2 cellular contexts compared by ENCODE assay signal in genomic region chr11:117072517-117073218, GRCh38.
TF ChIP-seq lines count a peak whose summit lies in the region.

No MANE protein-coding gene starts in this region.

TF ChIP-seq in GM12878, 131 proteins besides CTCF, POLR2A, EP300 and RAD21 (continued from another document):
- peak; percentile 47 to 59; a peak in 3 of 4 replicates for TF ChIP-seq IKZF2 (IDR thresholded peaks at IDR 0.05)

TF ChIP-seq in HepG2, 621 proteins besides CTCF, POLR2A, EP300 and RAD21 (continued from another document and continues in another):
- peak; percentile 73 for TF ChIP-seq PITX1 (CRISPR knock-in tag; IDR thresholded peaks at IDR 0.05)
- no peak for TF ChIP-seq ZNF550 (CRISPR knock-in tag; IDR thresholded peaks at IDR 0.05; ENCODE audit: borderline replicate concordance)
- peak; percentile 22; the same call in 1 of the 2 replicates for TF ChIP-seq SIX1 (CRISPR knock-in tag; IDR thresholded peaks at IDR 0.05; ENCODE audit: borderline replicate concordance)
- no peak for TF ChIP-seq KDM2A (CRISPR knock-in tag; IDR thresholded peaks at IDR 0.05; ENCODE audit: borderline replicate concordance, low read depth)
- TF ChIP-seq, protein P1, sequence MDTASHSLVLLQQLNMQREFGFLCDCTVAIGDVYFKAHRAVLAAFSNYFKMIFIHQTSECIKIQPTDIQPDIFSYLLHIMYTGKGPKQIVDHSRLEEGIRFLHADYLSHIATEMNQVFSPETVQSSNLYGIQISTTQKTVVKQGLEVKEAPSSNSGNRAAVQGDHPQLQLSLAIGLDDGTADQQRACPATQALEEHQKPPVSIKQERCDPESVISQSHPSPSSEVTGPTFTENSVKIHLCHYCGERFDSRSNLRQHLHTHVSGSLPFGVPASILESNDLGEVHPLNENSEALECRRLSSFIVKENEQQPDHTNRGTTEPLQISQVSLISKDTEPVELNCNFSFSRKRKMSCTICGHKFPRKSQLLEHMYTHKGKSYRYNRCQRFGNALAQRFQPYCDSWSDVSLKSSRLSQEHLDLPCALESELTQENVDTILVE (CRISPR knock-in tag; IDR thresholded peaks at IDR 0.05): peak; percentile 69; the same call in 1 of the 2 replicates
- no peak for TF ChIP-seq HNRNPK (IDR thresholded peaks at IDR 0.05; ENCODE audit: low read depth, low read length, poor library complexity, severe bottlenecking)
- peak; percentile 84; the same call in 1 of the 2 replicates for TF ChIP-seq GFI1 (CRISPR knock-in tag; IDR thresholded peaks at IDR 0.05; ENCODE audit: borderline replicate concordance)
- TF ChIP-seq ZNF318 (CRISPR knock-in tag; IDR thresholded peaks at IDR 0.05): no peak
- no peak for TF ChIP-seq FOXP1 (IDR thresholded peaks at IDR 0.05)
- TF ChIP-seq FOXP1 (CRISPR knock-in tag; IDR thresholded peaks at IDR 0.05): peak; percentile 79
- TF ChIP-seq SALL1 (CRISPR knock-in tag; IDR thresholded peaks at IDR 0.05): peak; percentile 46; the same call in 1 of the 2 replicates
- peak; percentile 100 for TF ChIP-seq FOSL2 (CRISPR knock-in tag; IDR thresholded peaks at IDR 0.05)
- TF ChIP-seq KLF16 (CRISPR knock-in tag; IDR thresholded peaks at IDR 0.05): 0 out of 4 replicates have a peak, but pooled peaks of 1 of the 2 experiments have one; percentile 59
- peak; percentile 89 for TF ChIP-seq TCF7 (IDR thresholded peaks at IDR 0.05; ENCODE audit: low read depth)
- TF ChIP-seq ZNF652 (CRISPR knock-in tag; IDR thresholded peaks at IDR 0.05; ENCODE audit: borderline replicate concordance, low read depth): peak; percentile 34; the same call in 1 of the 2 replicates
- peak; percentile 89 for TF ChIP-seq CEBPB (IDR thresholded peaks at IDR 0.05; ENCODE audit: borderline replicate concordance, low read depth, low read length)
- TF ChIP-seq SAP130 (CRISPR knock-in tag; IDR thresholded peaks at IDR 0.05; ENCODE audit: low read depth): peak; percentile 91
- peak; percentile 44; the same call in 1 of the 2 replicates for TF ChIP-seq MIER3 (CRISPR knock-in tag; IDR thresholded peaks at IDR 0.05; ENCODE audit: borderline replicate concordance)
- TF ChIP-seq ZNF329 (CRISPR knock-in tag; IDR thresholded peaks at IDR 0.05; ENCODE audit: low read depth): no peak
- TF ChIP-seq ZNF503 (CRISPR knock-in tag; IDR thresholded peaks at IDR 0.05): peak; percentile 91
- peak; percentile 56; the same call in 1 of the 2 replicates for TF ChIP-seq ELF3 (CRISPR knock-in tag; IDR thresholded peaks at IDR 0.05)
- peak; percentile 74 for TF ChIP-seq SKI (IDR thresholded peaks at IDR 0.05; ENCODE audit: partially characterized antibody)
- TF ChIP-seq NFKBIZ (CRISPR knock-in tag; IDR thresholded peaks at IDR 0.05): peak; percentile 57; the same call in 1 of the 2 replicates
- TF ChIP-seq TEF (CRISPR knock-in tag; IDR thresholded peaks at IDR 0.05): peak; percentile 61; the same call in 1 of the 2 replicates
- TF ChIP-seq EZH2 (conservative IDR thresholded peaks at IDR 0.05; ENCODE audit: low read depth, low read length): no peak
- peak; percentile 69 for TF ChIP-seq THAP11 (CRISPR knock-in tag; IDR thresholded peaks at IDR 0.05)
- TF ChIP-seq ZNF207 (IDR thresholded peaks at IDR 0.05; ENCODE audit: borderline replicate concordance): no peak
- no peak for TF ChIP-seq ZNF33B (CRISPR knock-in tag; IDR thresholded peaks at IDR 0.05)
- peak; percentile 67 for TF ChIP-seq CREM (IDR thresholded peaks at IDR 0.05)
- no peak for TF ChIP-seq CREM (CRISPR knock-in tag; IDR thresholded peaks at IDR 0.05)
- TF ChIP-seq ZNF460 (CRISPR knock-in tag; IDR thresholded peaks at IDR 0.05; ENCODE audit: borderline replicate concordance): no peak
- peak; percentile 98 for TF ChIP-seq ZNF609 (CRISPR knock-in tag; IDR thresholded peaks at IDR 0.05; ENCODE audit: borderline replicate concordance)
- TF ChIP-seq NR2F2 (IDR thresholded peaks at IDR 0.05; ENCODE audit: borderline replicate concordance, low read depth): peak; percentile 95
- peak; percentile 64 for TF ChIP-seq RCOR2 (CRISPR knock-in tag; IDR thresholded peaks at IDR 0.05)
- 0 out of 2 replicates have a peak, but pooled peaks have one; percentile 28 for TF ChIP-seq TCF7L2 (IDR thresholded peaks at IDR 0.05; ENCODE audit: low read depth, low read length)
- no peak for TF ChIP-seq ZNF17 (CRISPR knock-in tag; IDR thresholded peaks at IDR 0.05)
- peak; percentile 57; the same call in 1 of the 2 replicates for TF ChIP-seq ZNF792 (CRISPR knock-in tag; IDR thresholded peaks at IDR 0.05)
- peak; percentile 78 for TF ChIP-seq HNF1A (IDR thresholded peaks at IDR 0.05; ENCODE audit: low read depth)
- TF ChIP-seq HNF1A (CRISPR knock-in tag; IDR thresholded peaks at IDR 0.05; ENCODE audit: borderline replicate concordance): peak; percentile 91; the same call in 1 of the 2 replicates
- TF ChIP-seq MEF2D (CRISPR knock-in tag; IDR thresholded peaks at IDR 0.05): peak; percentile 48; the same call in 1 of the 2 replicates
- TF ChIP-seq ZNF605 (CRISPR knock-in tag; IDR thresholded peaks at IDR 0.05): no peak
- peak; percentile 63; the same call in 1 of the 2 replicates for TF ChIP-seq NCOR1 (IDR thresholded peaks at IDR 0.05; ENCODE audit: borderline replicate concordance, low read length)
